Comparison of ENCODE assay signal across 24 cellular contexts in genomic region chr9:18194316-18194715, GRCh38.
DNase-seq lines count a peak whose midpoint lies in the region; ATAC-seq and TF ChIP-seq lines count a peak whose summit lies in the region.
"Had no signal": no experiment of that assay in that cellular context is flagged by ENCODE, and none has a peak within 500 bp of the region (broad histone marks: within the 10 kb centered on the region; RNA-seq: fewer than 3 reads in every experiment).

No MANE protein-coding gene starts in this region.

- H3K9me3 ChIP-seq in body of pancreas, result no peaks in the 10 kb centered on the region
- H3K9me3 ChIP-seq: BE2C, SJSA1 had no signal

- H3K27ac ChIP-seq in body of pancreas, result no peak overlapping the region
- H3K27ac ChIP-seq: 22Rv1, KMS-11, PC-9, SJSA1 had no signal

- no peaks in the 10 kb centered on the region for H3K36me3 ChIP-seq in body of pancreas (replicated peaks in 1 of 2; ENCODE audit: insufficient read depth in 1 of 2, low read depth in 2 of 2)
- H3K36me3 ChIP-seq: BE2C, SJSA1 had no signal

- no peak for ATAC-seq in body of pancreas
- ATAC-seq: Right ventricle myocardium inferior had no signal

- H3K4me3 Mint-ChIP-seq in mesothelial cell of epicardium (no peak overlapping the region), chondrocyte (ENCODE audit: unreplicated experiment) (no peak overlapping the region)
- H3K4me3 Mint-ChIP-seq: CD14-positive monocyte; CD8-positive, alpha-beta memory T cell; IgD-negative memory B cell had no signal

- H3K27me3 Mint-ChIP-seq in mesothelial cell of epicardium (ENCODE audit: low read depth), result no peaks in the 10 kb centered on the region
- H3K27me3 Mint-ChIP-seq in chondrocyte (ENCODE audit: low read depth), result no peaks in the 10 kb centered on the region
- H3K27me3 Mint-ChIP-seq: CD8-positive, alpha-beta memory T cell; IgD-negative memory B cell had no signal

- intact Hi-C loops in body of pancreas (cut with DNase I), result no loop called here

- peaks cover 23% of the 10 kb centered on the region for H3K4me1 Mint-ChIP-seq in mesothelial cell of epicardium
- peaks cover 27% of the 10 kb centered on the region for H3K4me1 Mint-ChIP-seq in chondrocyte (ENCODE audit: low read depth)
- H3K4me1 Mint-ChIP-seq: CD14-positive monocyte; CD8-positive, alpha-beta memory T cell; IgD-negative memory B cell had no signal

- H3K9me3 Mint-ChIP-seq in mesothelial cell of epicardium (no peaks in the 10 kb centered on the region), chondrocyte (ENCODE audit: low read depth) (peaks cover 2% of the 10 kb centered on the region)
- H3K9me3 Mint-ChIP-seq: IgD-negative memory B cell had no signal

- H3K36me3 Mint-ChIP-seq in mesothelial cell of epicardium, result no peaks in the 10 kb centered on the region
- H3K36me3 Mint-ChIP-seq in chondrocyte (ENCODE audit: low read depth), result no peaks in the 10 kb centered on the region
- H3K36me3 Mint-ChIP-seq: CD14-positive monocyte; CD8-positive, alpha-beta memory T cell had no signal

- H3K27me3 ChIP-seq in body of pancreas, result no peaks in the 10 kb centered on the region
- H3K27me3 ChIP-seq: BE2C, SJSA1 had no signal

- no peak overlapping the region for H3K4me3 ChIP-seq in body of pancreas
- H3K4me3 ChIP-seq: PC-9, SJSA1 had no signal

- 56 to 63% methylated on average over 3 of the region's 3 CpGs for WGBS in body of pancreas, 2 donors

- DNase-seq in ACHN (peak; percentile 3), astrocyte of the hippocampus (ENCODE audit: low read depth, low spot score) (peak; percentile 43), iris pigment epithelial cell (ENCODE audit: low read depth) (peak; percentile 4), mesothelial cell of epicardium (ENCODE audit: low spot score in 2 of 2, unreplicated experiment in 2 of 2) (no peak), chondrocyte (ENCODE audit: low spot score) (no peak), NCI-H2171 treated with DMSO at 0.1 percent for 48 hours (lab: John Stamatoyannopoulos, UW) (no peak), body of pancreas (no peak)
- DNase-seq: BE2C; CD8-positive, alpha-beta memory T cell; DMS 273 treated with DMSO at 0.1 percent for 48 hours; DMS79 treated with DMSO at 0.1 percent for 48 hours; H7; MM.1S; NCI-H1694; NCI-H2029 treated with DMSO at 0.1 percent for 48 hours; NCI-H2227 treated with DMSO at 0.1 percent for 48 hours; NCI-H526 treated with DMSO at 0.1 percent for 48 hours; PC-9 had no signal

- in situ Hi-C loops in ACHN (cut with HindIII; ENCODE audit: low pct_ligation_motif_present, low pct_unique_long_range_greater_than_20kb, low sequenced_read_pairs), result no loop called here

- H3K4me1 ChIP-seq in body of pancreas, result peaks cover 19% of the 10 kb centered on the region
- H3K4me1 ChIP-seq: BE2C, SJSA1 had no signal

- no peak for TF ChIP-seq POLR2A in body of pancreas (IDR thresholded peaks at IDR 0.05)

- no peak for TF ChIP-seq CTCF in mesothelial cell of epicardium (IDR thresholded peaks at IDR 0.05; ENCODE audit: unreplicated experiment)
- no peak for TF ChIP-seq CTCF in chondrocyte (IDR thresholded peaks at IDR 0.05)
- no peak for TF ChIP-seq CTCF in body of pancreas (IDR thresholded peaks at IDR 0.05)

- H3K27ac Mint-ChIP-seq in mesothelial cell of epicardium, result peak overlapping the region; percentile 43
- H3K27ac Mint-ChIP-seq in chondrocyte (ENCODE audit: unreplicated experiment), result no peak overlapping the region
- H3K27ac Mint-ChIP-seq: CD14-positive monocyte; CD8-positive, alpha-beta memory T cell; IgD-negative memory B cell had no signal

Comparison
In these comparisons a context has a peak if more than half of its experiments do, and no peak if none do; other contexts are left out.
1. DNase-seq: peak in ACHN (single experiment), astrocyte of the hippocampus (single experiment) and iris pigment epithelial cell (single experiment); none in mesothelial cell of epicardium (0 of 2), chondrocyte (single experiment), NCI-H2171 treated with DMSO at 0.1 percent for 48 hours (single experiment) and body of pancreas (0 of 4).